Comparison of ENCODE assay signal across 1 cellular context in the genomic region with DNA sequence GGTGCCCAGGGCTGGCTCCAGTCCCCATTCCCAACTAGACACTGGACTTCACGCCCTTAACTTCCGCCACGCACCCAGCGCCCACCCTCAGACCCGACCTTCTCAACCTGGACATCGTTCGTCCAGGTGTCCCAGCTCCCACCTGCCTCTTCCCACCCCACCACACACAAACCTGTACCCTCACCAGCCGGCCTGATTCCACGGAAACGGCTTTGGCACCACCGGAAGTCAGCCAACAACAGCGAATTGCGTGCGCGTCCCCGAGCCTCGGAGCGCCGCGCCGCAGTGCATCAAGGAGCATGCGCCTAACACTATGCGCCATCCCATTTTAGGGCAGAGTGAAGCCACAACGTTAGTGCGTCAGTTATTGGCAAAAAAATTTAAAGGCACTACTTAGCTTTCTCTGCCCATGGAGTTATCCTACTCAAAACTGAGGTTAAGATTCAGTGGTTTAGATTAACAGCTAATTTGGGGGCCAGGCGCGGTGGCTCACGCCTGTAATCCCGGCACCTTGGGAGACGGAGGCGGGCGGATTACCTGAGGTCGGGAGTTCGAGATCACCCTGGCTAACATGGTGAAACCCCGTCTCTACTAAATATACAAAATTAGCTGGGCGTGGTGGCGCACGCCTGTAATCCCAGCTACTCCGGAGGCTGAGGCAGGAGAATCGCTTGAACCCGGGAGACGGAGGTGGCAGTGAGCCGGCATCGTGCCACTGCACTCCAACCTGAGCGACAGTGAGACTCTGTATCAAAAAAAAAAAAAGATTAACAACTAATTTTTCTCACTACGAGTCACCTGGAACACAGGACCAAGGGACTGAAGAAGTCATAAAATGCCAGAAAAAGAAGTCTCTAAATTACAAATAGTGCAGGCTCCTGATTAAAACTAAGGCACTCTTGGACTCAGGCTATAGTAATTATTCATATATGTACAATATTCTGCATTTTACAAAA.
A peak's percentile ranks its signal among the peaks of the same experiment; 100 is the strongest.
TF ChIP-seq lines count a peak whose summit lies in the region.

A gene with protein sequence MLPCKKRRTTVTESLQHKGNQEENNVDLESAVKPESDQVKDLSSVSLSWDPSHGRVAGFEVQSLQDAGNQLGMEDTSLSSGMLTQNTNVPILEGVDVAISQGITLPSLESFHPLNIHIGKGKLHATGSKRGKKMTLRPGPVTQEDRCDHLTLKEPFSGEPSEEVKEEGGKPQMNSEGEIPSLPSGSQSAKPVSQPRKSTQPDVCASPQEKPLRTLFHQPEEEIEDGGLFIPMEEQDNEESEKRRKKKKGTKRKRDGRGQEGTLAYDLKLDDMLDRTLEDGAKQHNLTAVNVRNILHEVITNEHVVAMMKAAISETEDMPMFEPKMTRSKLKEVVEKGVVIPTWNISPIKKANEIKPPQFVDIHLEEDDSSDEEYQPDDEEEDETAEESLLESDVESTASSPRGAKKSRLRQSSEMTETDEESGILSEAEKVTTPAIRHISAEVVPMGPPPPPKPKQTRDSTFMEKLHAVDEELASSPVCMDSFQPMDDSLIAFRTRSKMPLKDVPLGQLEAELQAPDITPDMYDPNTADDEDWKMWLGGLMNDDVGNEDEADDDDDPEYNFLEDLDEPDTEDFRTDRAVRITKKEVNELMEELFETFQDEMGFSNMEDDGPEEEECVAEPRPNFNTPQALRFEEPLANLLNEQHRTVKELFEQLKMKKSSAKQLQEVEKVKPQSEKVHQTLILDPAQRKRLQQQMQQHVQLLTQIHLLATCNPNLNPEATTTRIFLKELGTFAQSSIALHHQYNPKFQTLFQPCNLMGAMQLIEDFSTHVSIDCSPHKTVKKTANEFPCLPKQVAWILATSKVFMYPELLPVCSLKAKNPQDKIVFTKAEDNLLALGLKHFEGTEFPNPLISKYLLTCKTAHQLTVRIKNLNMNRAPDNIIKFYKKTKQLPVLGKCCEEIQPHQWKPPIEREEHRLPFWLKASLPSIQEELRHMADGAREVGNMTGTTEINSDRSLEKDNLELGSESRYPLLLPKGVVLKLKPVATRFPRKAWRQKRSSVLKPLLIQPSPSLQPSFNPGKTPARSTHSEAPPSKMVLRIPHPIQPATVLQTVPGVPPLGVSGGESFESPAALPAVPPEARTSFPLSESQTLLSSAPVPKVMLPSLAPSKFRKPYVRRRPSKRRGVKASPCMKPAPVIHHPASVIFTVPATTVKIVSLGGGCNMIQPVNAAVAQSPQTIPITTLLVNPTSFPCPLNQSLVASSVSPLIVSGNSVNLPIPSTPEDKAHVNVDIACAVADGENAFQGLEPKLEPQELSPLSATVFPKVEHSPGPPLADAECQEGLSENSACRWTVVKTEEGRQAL (N-terminal part only) (minus strand): TSS at position 240 of the 956 bp plus-strand sequence. CDS start 3,434 bp downstream, outside the sequence.

TF ChIP-seq in K562, 482 proteins besides CTCF, POLR2A, EP300 and RAD21 (continued from another document and continues in another):
- TF ChIP-seq, protein P1, sequence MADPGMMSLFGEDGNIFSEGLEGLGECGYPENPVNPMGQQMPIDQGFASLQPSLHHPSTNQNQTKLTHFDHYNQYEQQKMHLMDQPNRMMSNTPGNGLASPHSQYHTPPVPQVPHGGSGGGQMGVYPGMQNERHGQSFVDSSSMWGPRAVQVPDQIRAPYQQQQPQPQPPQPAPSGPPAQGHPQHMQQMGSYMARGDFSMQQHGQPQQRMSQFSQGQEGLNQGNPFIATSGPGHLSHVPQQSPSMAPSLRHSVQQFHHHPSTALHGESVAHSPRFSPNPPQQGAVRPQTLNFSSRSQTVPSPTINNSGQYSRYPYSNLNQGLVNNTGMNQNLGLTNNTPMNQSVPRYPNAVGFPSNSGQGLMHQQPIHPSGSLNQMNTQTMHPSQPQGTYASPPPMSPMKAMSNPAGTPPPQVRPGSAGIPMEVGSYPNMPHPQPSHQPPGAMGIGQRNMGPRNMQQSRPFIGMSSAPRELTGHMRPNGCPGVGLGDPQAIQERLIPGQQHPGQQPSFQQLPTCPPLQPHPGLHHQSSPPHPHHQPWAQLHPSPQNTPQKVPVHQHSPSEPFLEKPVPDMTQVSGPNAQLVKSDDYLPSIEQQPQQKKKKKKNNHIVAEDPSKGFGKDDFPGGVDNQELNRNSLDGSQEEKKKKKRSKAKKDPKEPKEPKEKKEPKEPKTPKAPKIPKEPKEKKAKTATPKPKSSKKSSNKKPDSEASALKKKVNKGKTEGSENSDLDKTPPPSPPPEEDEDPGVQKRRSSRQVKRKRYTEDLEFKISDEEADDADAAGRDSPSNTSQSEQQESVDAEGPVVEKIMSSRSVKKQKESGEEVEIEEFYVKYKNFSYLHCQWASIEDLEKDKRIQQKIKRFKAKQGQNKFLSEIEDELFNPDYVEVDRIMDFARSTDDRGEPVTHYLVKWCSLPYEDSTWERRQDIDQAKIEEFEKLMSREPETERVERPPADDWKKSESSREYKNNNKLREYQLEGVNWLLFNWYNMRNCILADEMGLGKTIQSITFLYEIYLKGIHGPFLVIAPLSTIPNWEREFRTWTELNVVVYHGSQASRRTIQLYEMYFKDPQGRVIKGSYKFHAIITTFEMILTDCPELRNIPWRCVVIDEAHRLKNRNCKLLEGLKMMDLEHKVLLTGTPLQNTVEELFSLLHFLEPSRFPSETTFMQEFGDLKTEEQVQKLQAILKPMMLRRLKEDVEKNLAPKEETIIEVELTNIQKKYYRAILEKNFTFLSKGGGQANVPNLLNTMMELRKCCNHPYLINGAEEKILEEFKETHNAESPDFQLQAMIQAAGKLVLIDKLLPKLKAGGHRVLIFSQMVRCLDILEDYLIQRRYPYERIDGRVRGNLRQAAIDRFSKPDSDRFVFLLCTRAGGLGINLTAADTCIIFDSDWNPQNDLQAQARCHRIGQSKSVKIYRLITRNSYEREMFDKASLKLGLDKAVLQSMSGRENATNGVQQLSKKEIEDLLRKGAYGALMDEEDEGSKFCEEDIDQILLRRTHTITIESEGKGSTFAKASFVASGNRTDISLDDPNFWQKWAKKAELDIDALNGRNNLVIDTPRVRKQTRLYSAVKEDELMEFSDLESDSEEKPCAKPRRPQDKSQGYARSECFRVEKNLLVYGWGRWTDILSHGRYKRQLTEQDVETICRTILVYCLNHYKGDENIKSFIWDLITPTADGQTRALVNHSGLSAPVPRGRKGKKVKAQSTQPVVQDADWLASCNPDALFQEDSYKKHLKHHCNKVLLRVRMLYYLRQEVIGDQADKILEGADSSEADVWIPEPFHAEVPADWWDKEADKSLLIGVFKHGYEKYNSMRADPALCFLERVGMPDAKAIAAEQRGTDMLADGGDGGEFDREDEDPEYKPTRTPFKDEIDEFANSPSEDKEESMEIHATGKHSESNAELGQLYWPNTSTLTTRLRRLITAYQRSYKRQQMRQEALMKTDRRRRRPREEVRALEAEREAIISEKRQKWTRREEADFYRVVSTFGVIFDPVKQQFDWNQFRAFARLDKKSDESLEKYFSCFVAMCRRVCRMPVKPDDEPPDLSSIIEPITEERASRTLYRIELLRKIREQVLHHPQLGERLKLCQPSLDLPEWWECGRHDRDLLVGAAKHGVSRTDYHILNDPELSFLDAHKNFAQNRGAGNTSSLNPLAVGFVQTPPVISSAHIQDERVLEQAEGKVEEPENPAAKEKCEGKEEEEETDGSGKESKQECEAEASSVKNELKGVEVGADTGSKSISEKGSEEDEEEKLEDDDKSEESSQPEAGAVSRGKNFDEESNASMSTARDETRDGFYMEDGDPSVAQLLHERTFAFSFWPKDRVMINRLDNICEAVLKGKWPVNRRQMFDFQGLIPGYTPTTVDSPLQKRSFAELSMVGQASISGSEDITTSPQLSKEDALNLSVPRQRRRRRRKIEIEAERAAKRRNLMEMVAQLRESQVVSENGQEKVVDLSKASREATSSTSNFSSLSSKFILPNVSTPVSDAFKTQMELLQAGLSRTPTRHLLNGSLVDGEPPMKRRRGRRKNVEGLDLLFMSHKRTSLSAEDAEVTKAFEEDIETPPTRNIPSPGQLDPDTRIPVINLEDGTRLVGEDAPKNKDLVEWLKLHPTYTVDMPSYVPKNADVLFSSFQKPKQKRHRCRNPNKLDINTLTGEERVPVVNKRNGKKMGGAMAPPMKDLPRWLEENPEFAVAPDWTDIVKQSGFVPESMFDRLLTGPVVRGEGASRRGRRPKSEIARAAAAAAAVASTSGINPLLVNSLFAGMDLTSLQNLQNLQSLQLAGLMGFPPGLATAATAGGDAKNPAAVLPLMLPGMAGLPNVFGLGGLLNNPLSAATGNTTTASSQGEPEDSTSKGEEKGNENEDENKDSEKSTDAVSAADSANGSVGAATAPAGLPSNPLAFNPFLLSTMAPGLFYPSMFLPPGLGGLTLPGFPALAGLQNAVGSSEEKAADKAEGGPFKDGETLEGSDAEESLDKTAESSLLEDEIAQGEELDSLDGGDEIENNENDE (IDR thresholded peaks at IDR 0.05; ENCODE audit: low read depth, low read length): no peak
- TF ChIP-seq HDAC2 (IDR thresholded peaks at IDR 0.05): peak; percentile 75
- no peak for TF ChIP-seq ZNF79 (CRISPR knock-in tag; IDR thresholded peaks at IDR 0.05; ENCODE audit: low read depth)
- no peak for TF ChIP-seq RBM22 (IDR thresholded peaks at IDR 0.05; ENCODE audit: low read depth, low read length, poor library complexity, severe bottlenecking)
- no peak for TF ChIP-seq ETV6 (IDR thresholded peaks at IDR 0.05; ENCODE audit: borderline replicate concordance in 1 of 2, low read depth in 2 of 2, low read length in 1 of 2)
- 0 out of 2 replicates have a peak, but pooled peaks have one; percentile 45 for TF ChIP-seq ETV6 (CRISPR knock-in tag; IDR thresholded peaks at IDR 0.05; ENCODE audit: borderline replicate concordance)
- TF ChIP-seq, protein P2, sequence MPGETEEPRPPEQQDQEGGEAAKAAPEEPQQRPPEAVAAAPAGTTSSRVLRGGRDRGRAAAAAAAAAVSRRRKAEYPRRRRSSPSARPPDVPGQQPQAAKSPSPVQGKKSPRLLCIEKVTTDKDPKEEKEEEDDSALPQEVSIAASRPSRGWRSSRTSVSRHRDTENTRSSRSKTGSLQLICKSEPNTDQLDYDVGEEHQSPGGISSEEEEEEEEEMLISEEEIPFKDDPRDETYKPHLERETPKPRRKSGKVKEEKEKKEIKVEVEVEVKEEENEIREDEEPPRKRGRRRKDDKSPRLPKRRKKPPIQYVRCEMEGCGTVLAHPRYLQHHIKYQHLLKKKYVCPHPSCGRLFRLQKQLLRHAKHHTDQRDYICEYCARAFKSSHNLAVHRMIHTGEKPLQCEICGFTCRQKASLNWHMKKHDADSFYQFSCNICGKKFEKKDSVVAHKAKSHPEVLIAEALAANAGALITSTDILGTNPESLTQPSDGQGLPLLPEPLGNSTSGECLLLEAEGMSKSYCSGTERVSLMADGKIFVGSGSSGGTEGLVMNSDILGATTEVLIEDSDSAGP (CRISPR knock-in tag; IDR thresholded peaks at IDR 0.05): peak; percentile 96
- TF ChIP-seq, protein P3, sequence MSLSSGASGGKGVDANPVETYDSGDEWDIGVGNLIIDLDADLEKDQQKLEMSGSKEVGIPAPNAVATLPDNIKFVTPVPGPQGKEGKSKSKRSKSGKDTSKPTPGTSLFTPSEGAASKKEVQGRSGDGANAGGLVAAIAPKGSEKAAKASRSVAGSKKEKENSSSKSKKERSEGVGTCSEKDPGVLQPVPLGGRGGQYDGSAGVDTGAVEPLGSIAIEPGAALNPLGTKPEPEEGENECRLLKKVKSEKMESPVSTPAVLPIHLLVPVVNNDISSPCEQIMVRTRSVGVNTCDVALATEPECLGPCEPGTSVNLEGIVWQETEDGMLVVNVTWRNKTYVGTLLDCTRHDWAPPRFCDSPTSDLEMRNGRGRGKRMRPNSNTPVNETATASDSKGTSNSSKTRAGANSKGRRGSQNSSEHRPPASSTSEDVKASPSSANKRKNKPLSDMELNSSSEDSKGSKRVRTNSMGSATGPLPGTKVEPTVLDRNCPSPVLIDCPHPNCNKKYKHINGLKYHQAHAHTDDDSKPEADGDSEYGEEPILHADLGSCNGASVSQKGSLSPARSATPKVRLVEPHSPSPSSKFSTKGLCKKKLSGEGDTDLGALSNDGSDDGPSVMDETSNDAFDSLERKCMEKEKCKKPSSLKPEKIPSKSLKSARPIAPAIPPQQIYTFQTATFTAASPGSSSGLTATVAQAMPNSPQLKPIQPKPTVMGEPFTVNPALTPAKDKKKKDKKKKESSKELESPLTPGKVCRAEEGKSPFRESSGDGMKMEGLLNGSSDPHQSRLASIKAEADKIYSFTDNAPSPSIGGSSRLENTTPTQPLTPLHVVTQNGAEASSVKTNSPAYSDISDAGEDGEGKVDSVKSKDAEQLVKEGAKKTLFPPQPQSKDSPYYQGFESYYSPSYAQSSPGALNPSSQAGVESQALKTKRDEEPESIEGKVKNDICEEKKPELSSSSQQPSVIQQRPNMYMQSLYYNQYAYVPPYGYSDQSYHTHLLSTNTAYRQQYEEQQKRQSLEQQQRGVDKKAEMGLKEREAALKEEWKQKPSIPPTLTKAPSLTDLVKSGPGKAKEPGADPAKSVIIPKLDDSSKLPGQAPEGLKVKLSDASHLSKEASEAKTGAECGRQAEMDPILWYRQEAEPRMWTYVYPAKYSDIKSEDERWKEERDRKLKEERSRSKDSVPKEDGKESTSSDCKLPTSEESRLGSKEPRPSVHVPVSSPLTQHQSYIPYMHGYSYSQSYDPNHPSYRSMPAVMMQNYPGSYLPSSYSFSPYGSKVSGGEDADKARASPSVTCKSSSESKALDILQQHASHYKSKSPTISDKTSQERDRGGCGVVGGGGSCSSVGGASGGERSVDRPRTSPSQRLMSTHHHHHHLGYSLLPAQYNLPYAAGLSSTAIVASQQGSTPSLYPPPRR (CRISPR knock-in tag; IDR thresholded peaks at IDR 0.05; ENCODE audit: borderline replicate concordance): no peak
- no peak for TF ChIP-seq RBM25 (IDR thresholded peaks at IDR 0.05; ENCODE audit: low read depth, low read length, severe bottlenecking)
- TF ChIP-seq ETV1 (tag; conservative IDR thresholded peaks at IDR 0.05; ENCODE audit: low read depth): peak; percentile 89
- no peak for TF ChIP-seq STAT5A (IDR thresholded peaks at IDR 0.05; ENCODE audit: borderline replicate concordance, low read length)
- TF ChIP-seq, protein P4, sequence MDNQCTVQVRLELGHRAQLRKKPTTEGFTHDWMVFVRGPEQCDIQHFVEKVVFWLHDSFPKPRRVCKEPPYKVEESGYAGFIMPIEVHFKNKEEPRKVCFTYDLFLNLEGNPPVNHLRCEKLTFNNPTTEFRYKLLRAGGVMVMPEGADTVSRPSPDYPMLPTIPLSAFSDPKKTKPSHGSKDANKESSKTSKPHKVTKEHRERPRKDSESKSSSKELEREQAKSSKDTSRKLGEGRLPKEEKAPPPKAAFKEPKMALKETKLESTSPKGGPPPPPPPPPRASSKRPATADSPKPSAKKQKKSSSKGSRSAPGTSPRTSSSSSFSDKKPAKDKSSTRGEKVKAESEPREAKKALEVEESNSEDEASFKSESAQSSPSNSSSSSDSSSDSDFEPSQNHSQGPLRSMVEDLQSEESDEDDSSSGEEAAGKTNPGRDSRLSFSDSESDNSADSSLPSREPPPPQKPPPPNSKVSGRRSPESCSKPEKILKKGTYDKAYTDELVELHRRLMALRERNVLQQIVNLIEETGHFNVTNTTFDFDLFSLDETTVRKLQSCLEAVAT (IDR thresholded peaks at IDR 0.05): peak in 1 of 2 experiments; percentile 46; a peak in 2 of 4 replicates
